2 cellular contexts compared by ENCODE assay signal in the genomic region with DNA sequence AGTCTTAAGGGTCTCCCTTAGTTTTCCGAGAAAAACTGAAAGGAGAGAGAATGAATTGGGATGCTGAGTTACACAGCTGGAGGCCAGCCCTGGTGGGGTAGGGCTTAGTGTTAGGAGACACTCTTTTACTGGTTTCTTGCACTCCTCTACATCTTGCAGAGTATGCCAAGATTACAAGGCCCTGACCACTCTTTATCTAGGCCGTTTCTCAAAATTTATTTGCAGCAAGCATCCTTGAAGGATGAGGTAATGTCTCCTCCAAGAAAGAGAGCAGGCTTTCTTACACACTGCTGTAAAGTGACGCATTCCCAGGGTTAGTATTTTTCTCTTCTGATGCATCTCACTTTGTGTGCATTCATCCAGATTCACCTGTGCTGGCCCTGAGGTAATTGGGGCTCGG.
TF ChIP-seq lines count a peak whose summit lies in the region.

No MANE protein-coding gene starts in this region.

TF ChIP-seq in GM23338, 12 proteins besides CTCF, POLR2A, EP300 and RAD21:
- TF ChIP-seq POLR2AphosphoS5 (IDR thresholded peaks at IDR 0.05; ENCODE audit: low read depth), result no peak

TF ChIP-seq in K562, 482 proteins besides CTCF, POLR2A, EP300 and RAD21:
- TF ChIP-seq, protein P1, sequence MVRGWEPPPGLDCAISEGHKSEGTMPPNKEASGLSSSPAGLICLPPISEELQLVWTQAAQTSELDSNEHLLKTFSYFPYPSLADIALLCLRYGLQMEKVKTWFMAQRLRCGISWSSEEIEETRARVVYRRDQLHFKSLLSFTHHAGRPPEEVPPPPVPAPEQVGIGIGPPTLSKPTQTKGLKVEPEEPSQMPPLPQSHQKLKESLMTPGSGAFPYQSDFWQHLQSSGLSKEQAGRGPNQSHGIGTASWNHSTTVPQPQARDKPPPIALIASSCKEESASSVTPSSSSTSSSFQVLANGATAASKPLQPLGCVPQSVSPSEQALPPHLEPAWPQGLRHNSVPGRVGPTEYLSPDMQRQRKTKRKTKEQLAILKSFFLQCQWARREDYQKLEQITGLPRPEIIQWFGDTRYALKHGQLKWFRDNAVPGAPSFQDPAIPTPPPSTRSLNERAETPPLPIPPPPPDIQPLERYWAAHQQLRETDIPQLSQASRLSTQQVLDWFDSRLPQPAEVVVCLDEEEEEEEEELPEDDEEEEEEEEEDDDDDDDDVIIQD (CRISPR knock-in tag; IDR thresholded peaks at IDR 0.05), result no peak
- TF ChIP-seq FOSL1 (tag; conservative IDR thresholded peaks at IDR 0.05), result no peak
- no peak for TF ChIP-seq ETV6 (IDR thresholded peaks at IDR 0.05; ENCODE audit: borderline replicate concordance in 1 of 2, low read depth in 2 of 2, low read length in 1 of 2)
- TF ChIP-seq ETV6 (CRISPR knock-in tag; IDR thresholded peaks at IDR 0.05; ENCODE audit: borderline replicate concordance), result no peak
- TF ChIP-seq, protein P2, sequence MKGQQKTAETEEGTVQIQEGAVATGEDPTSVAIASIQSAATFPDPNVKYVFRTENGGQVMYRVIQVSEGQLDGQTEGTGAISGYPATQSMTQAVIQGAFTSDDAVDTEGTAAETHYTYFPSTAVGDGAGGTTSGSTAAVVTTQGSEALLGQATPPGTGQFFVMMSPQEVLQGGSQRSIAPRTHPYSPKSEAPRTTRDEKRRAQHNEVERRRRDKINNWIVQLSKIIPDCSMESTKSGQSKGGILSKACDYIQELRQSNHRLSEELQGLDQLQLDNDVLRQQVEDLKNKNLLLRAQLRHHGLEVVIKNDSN (CRISPR knock-in tag; IDR thresholded peaks at IDR 0.05), result no peak
- TF ChIP-seq, protein P3, sequence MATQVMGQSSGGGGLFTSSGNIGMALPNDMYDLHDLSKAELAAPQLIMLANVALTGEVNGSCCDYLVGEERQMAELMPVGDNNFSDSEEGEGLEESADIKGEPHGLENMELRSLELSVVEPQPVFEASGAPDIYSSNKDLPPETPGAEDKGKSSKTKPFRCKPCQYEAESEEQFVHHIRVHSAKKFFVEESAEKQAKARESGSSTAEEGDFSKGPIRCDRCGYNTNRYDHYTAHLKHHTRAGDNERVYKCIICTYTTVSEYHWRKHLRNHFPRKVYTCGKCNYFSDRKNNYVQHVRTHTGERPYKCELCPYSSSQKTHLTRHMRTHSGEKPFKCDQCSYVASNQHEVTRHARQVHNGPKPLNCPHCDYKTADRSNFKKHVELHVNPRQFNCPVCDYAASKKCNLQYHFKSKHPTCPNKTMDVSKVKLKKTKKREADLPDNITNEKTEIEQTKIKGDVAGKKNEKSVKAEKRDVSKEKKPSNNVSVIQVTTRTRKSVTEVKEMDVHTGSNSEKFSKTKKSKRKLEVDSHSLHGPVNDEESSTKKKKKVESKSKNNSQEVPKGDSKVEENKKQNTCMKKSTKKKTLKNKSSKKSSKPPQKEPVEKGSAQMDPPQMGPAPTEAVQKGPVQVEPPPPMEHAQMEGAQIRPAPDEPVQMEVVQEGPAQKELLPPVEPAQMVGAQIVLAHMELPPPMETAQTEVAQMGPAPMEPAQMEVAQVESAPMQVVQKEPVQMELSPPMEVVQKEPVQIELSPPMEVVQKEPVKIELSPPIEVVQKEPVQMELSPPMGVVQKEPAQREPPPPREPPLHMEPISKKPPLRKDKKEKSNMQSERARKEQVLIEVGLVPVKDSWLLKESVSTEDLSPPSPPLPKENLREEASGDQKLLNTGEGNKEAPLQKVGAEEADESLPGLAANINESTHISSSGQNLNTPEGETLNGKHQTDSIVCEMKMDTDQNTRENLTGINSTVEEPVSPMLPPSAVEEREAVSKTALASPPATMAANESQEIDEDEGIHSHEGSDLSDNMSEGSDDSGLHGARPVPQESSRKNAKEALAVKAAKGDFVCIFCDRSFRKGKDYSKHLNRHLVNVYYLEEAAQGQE (CRISPR knock-in tag; IDR thresholded peaks at IDR 0.05; ENCODE audit: low read depth), result no peak
- TF ChIP-seq, protein P4, sequence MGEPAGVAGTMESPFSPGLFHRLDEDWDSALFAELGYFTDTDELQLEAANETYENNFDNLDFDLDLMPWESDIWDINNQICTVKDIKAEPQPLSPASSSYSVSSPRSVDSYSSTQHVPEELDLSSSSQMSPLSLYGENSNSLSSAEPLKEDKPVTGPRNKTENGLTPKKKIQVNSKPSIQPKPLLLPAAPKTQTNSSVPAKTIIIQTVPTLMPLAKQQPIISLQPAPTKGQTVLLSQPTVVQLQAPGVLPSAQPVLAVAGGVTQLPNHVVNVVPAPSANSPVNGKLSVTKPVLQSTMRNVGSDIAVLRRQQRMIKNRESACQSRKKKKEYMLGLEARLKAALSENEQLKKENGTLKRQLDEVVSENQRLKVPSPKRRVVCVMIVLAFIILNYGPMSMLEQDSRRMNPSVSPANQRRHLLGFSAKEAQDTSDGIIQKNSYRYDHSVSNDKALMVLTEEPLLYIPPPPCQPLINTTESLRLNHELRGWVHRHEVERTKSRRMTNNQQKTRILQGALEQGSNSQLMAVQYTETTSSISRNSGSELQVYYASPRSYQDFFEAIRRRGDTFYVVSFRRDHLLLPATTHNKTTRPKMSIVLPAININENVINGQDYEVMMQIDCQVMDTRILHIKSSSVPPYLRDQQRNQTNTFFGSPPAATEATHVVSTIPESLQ (CRISPR knock-in tag; IDR thresholded peaks at IDR 0.05), result no peak
- TF ChIP-seq, protein P5, sequence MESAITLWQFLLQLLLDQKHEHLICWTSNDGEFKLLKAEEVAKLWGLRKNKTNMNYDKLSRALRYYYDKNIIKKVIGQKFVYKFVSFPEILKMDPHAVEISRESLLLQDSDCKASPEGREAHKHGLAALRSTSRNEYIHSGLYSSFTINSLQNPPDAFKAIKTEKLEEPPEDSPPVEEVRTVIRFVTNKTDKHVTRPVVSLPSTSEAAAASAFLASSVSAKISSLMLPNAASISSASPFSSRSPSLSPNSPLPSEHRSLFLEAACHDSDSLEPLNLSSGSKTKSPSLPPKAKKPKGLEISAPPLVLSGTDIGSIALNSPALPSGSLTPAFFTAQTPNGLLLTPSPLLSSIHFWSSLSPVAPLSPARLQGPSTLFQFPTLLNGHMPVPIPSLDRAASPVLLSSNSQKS (CRISPR knock-in tag; IDR thresholded peaks at IDR 0.05), result no peak
- TF ChIP-seq ZC3H11A (IDR thresholded peaks at IDR 0.05; ENCODE audit: low read depth, low read length), result no peak
- TF ChIP-seq NFATC3 (IDR thresholded peaks at IDR 0.05), result no peak
- TF ChIP-seq SETDB1 (IDR thresholded peaks at IDR 0.05; ENCODE audit: low read length), result no peak
- TF ChIP-seq JUNB (CRISPR knock-in tag; conservative IDR thresholded peaks at IDR 0.05), result no peak
- no peak for TF ChIP-seq IFI16 (CRISPR knock-in tag; IDR thresholded peaks at IDR 0.05)
- TF ChIP-seq, protein P6, sequence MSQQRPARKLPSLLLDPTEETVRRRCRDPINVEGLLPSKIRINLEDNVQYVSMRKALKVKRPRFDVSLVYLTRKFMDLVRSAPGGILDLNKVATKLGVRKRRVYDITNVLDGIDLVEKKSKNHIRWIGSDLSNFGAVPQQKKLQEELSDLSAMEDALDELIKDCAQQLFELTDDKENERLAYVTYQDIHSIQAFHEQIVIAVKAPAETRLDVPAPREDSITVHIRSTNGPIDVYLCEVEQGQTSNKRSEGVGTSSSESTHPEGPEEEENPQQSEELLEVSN (IDR thresholded peaks at IDR 0.05; ENCODE audit: borderline replicate concordance in 1 of 2, extremely low read depth in 1 of 2, insufficient read depth in 1 of 2, insufficient read length in 1 of 2, low read depth in 1 of 2, low read length in 1 of 2, poor library complexity in 1 of 2, severe bottlenecking in 1 of 2), result no peak
- no peak for TF ChIP-seq RBBP5 (IDR thresholded peaks at IDR 0.05; ENCODE audit: borderline replicate concordance, insufficient read depth, low read length, poor library complexity, severe bottlenecking)
- no peak for TF ChIP-seq SRSF3 (IDR thresholded peaks at IDR 0.05; ENCODE audit: insufficient read depth, low read length)
- no peak for TF ChIP-seq ZNF445 (CRISPR knock-in tag; IDR thresholded peaks at IDR 0.05; ENCODE audit: low read depth)
